ENCODE assay signal across 8 cellular contexts in the genomic region with DNA sequence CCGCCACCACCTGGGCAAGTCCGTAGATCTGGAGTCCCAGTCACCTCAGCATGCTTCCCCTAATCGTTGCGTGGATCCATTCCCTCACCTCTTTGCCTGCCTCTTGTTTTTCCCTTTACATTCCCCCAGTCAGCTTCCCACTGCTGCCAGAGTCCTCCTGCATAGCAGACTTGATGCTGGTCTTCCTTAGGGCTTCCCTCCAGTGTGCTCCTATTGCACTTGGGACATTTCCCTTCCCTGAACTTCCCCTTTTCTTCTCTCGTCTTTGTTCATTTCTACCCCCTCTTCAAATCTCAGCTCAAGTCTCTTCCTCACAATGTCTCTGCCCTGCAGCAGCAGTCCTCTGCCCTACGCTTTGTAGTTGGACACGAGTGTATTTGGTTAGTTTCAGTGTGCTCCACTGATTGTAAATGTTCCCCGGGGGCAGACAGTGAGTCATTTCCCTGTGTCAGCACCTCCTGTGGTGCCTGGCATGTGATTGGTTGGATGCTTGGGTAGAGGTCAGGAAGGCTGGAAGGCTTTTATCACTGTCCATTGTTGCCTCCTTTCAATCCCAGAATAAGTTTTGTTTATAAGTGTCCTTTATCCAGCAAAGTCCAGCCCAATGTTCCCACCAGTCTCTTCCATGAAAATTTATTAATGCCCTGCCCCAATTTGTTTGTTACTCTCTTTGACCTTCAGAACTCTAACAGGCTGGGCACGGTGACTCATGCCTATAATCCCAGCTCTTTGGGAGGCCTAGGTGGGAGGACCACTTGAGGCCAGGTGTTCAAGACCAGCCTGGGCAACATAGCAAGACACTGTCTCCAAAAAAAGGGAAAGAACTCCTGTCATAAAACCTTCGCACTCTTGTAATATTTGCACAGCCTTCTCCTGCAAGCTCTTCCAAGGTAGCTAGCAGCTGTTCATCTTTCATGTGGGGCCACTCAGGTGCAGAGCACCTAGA. TPM values are rescaled to one million over a fixed set of nuclear protein-coding genes. Genes with fewer than 3 reads are reported as not detected.
DNase-seq lines count a peak whose midpoint lies in the region; ATAC-seq and TF ChIP-seq lines count a peak whose summit lies in the region.

No MANE protein-coding gene starts in this region.

- peaks cover 12% of the 10 kb centered on the region for H3K4me1 ChIP-seq in PC-3 (ENCODE audit: insufficient read depth, low read length)

- POLR2A ChIA-PET in PC-3 (lab: Charles Lee; ENCODE audit: unreplicated experiment): no interaction called here

- H3K9ac ChIP-seq in PC-3 (ENCODE audit: low read length): no peak overlapping the region

- H3K27me3 ChIP-seq in PC-3 (ENCODE audit: low read length) (no peaks in the 10 kb centered on the region), WERI-Rb-1 (ENCODE audit: insufficient read depth, low read depth, severe bottlenecking) (no peaks in the 10 kb centered on the region)

- intact Hi-C loops in PC-3 (cut with micrococcal nuclease): no loop called here
- intact Hi-C loops in sciatic nerve (cut with DNase I): no loop called here

- H3K36me3 ChIP-seq in PC-3 (ENCODE audit: low read depth, low read length) (peaks cover 8% of the 10 kb centered on the region), WERI-Rb-1 (peaks cover 19% of the 10 kb centered on the region)

- H3K27ac ChIP-seq in PC-3 (ENCODE audit: low read length) (no peak overlapping the region), WERI-Rb-1 (no peak overlapping the region)

- CTCF ChIA-PET in PC-3 (lab: Charles Lee): no interaction called here

- in situ Hi-C loops in ACHN (cut with HindIII; ENCODE audit: low pct_ligation_motif_present, low pct_unique_long_range_greater_than_20kb, low sequenced_read_pairs): no loop called here

- 0 out of 2 replicates have a peak, but pooled peaks cover 5% of the 10 kb centered on the region for H4K20me1 ChIP-seq in PC-3 (ENCODE audit: low read length)

- no peaks in the 10 kb centered on the region for H3K9me3 ChIP-seq in PC-3 (ENCODE audit: low read length)
- no peaks in the 10 kb centered on the region for H3K9me3 ChIP-seq in WERI-Rb-1 (ENCODE audit: severe bottlenecking)

- no peaks in the 10 kb centered on the region for H3K79me2 ChIP-seq in PC-3 (ENCODE audit: low read length)

- H3K9me2 ChIP-seq in PC-3 (replicated peaks; ENCODE audit: low read length): no peaks in the 10 kb centered on the region

- H2AFZ ChIP-seq in PC-3 (ENCODE audit: low read length): no peak overlapping the region

- no TSS peak for BruUV-seq in PC-3 (replicated peaks; lab: Mats Ljungman, UMichigan)

- H3K4me3 ChIP-seq in PC-3 (ENCODE audit: low read length) (no peak overlapping the region), WERI-Rb-1 (ENCODE audit: low read depth, low read length) (no peak overlapping the region)

- peak; percentile 63 for DNase-seq in ACHN
- DNase-seq in PC-3: peak; percentile 39
- no peak for DNase-seq in sciatic nerve (ENCODE audit: low spot score)
- no peak for DNase-seq in GM20000 (ENCODE audit: low spot score)
- DNase-seq in WERI-Rb-1: no peak

- no peaks in the 10 kb centered on the region for H3F3A ChIP-seq in PC-3 (ENCODE audit: low read length, unreplicated experiment)

- no peak for TF ChIP-seq CTCF in PC-3 (conservative IDR thresholded peaks at IDR 0.05; ENCODE audit: low read depth, low read length)
- TF ChIP-seq CTCF in GM20000 (IDR thresholded peaks at IDR 0.05; ENCODE audit: extremely low read depth, missing control alignments): no peak
- TF ChIP-seq CTCF in WERI-Rb-1 (IDR thresholded peaks at IDR 0.05; ENCODE audit: low read depth, low read length): no peak

- H3K4me2 ChIP-seq in PC-3 (ENCODE audit: low read length): no peak overlapping the region

- ATAC-seq in GM21619 (IDR thresholded peaks at IDR 0.05; ENCODE audit: unreplicated experiment) (peak; percentile 63), PC-3 (peak; percentile 95), esophagus mucosa (peak; percentile 84), sciatic nerve (peak; percentile 28), GM21723 (IDR thresholded peaks at IDR 0.05; ENCODE audit: unreplicated experiment) (no peak)

RNA-seq across cellular contexts. Expression of a gene that starts 38.3 kb away (rescaled TPM):
- total RNA-seq in PC-3 (2014; rRNA removed): 8.7 and 11.5 TPM in 2 replicates
- 12.4 TPM for total RNA-seq in esophagus mucosa
- total RNA-seq in sciatic nerve: 36.5 TPM

RNA-seq across cellular contexts. Expression of a gene that starts 54.0 kb away (rescaled TPM):
- 0.84 and 1.2 TPM in 2 replicates for total RNA-seq in PC-3 (2014; rRNA removed)
- 10.4 TPM for total RNA-seq in esophagus mucosa
- total RNA-seq in sciatic nerve: 15.4 TPM

Comparison
In these comparisons a context has a peak if more than half of its experiments do, and no peak if none do; other contexts are left out.
1. DNase-seq: peak in ACHN (single experiment) and PC-3 (single experiment); none in sciatic nerve (single experiment), GM20000 (single experiment) and WERI-Rb-1 (single experiment).